In the genomic region with DNA sequence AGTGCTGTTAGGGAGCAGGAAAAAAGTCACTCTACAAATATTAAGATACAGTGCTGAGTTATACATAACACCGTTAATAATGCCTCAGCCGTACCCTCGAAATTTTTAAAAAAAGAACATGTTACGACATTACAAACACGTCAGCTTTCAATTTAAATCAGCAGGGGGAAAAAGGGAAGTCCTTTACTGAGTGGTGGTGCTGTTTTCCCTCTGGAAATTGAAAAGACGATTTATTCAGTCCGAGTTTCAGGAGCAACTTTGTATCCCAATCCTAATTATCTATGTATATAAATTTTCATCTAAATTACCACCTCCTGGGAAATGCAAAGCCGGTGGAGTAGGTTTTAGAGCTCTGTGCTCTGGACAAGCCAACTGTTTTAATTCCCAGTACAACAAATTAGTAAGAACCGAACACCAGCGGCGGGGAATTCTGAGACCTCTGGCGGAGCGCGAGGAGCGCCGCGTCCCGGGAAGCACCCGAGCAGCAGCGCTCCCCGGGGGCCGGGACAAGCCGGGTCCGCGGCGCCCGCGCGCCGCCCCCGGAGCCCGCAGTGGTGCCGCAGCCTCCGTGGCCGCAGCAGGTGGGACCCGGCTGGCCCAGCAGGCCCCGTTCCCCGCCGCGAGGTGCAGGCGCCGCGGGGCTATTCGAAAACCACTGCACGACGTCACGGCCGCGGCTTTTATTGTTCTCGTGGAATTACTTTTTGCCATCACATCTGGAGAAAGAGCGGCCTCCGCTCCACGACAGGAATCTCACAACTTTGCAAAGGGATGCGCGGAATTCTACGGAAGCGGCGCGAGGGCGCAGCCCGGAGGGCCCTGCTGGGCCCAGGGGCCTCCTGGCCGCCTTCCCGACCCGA, we compare ENCODE assay signal across 8 cellular contexts.
DNase-seq lines count a peak whose midpoint lies in the region; ATAC-seq and TF ChIP-seq lines count a peak whose summit lies in the region.

No MANE protein-coding gene starts in this region.

- no peaks in the 10 kb centered on the region for H3K9me3 ChIP-seq in neutrophil

- peak; percentile 2 for ATAC-seq in HG02938 (IDR thresholded peaks at IDR 0.05; ENCODE audit: unreplicated experiment)

- peaks cover 53% of the 10 kb centered on the region for H3K27me3 ChIP-seq in neutrophil

- peaks cover 24 to 27% of the 10 kb centered on the region in 2 experiments for H3K4me1 ChIP-seq in neutrophil (ENCODE audit: control insufficient read depth in 1 of 2, insufficient read depth in 1 of 2, low read depth in 1 of 2, low read length in 1 of 2)

- no peak for TF ChIP-seq CTCF in neutrophil (IDR thresholded peaks at IDR 0.05)

- H3K36me3 ChIP-seq in neutrophil: no peaks in the 10 kb centered on the region

- peak overlapping the region; percentile 69 to 71 for H3K4me3 ChIP-seq in neutrophil (ENCODE audit: low read depth in 1 of 2, low read length in 1 of 2)

- H3K27ac ChIP-seq in neutrophil: peak overlapping the region; percentile 25

- peak; percentile 74 for DNase-seq in activated effector memory CD4-positive, alpha-beta T cell treated with anti-CD3 and anti-CD28 coated beads, Interleukin-2, amount 50 U/mL, for 16 hours
- no peak for DNase-seq in activated effector memory CD4-positive, alpha-beta T cell treated with Interleukin-2 at 50 U/mL for 16 hours
- peak; percentile 51 for DNase-seq in NOMO-1 treated with dmso at 0.1 percent for 144 hours (lab: John Stamatoyannopoulos, UW; ENCODE audit: unreplicated experiment)
- DNase-seq in activated gamma-delta T cell treated with Interleukin-2 at 50 U/mL for 16 hours: peak; percentile 4
- peak; percentile 58 for DNase-seq in germinal center (ENCODE audit: low spot score)
- no peak for DNase-seq in GDM1 (lab: John Stamatoyannopoulos, UW)

Comparison
In these comparisons a context has a peak if more than half of its experiments do, and no peak if none do; other contexts are left out.
1. DNase-seq: peak in activated effector memory CD4-positive, alpha-beta T cell treated with anti-CD3 and anti-CD28 coated beads, Interleukin-2, amount 50 U/mL, for 16 hours (single experiment), NOMO-1 treated with dmso at 0.1 percent for 144 hours (single experiment), activated gamma-delta T cell treated with Interleukin-2 at 50 U/mL for 16 hours (single experiment) and germinal center (single experiment); none in activated effector memory CD4-positive, alpha-beta T cell treated with Interleukin-2 at 50 U/mL for 16 hours (single experiment) and GDM1 (single experiment).